Comparison of ENCODE assay signal across 10 cellular contexts in the genomic region with DNA sequence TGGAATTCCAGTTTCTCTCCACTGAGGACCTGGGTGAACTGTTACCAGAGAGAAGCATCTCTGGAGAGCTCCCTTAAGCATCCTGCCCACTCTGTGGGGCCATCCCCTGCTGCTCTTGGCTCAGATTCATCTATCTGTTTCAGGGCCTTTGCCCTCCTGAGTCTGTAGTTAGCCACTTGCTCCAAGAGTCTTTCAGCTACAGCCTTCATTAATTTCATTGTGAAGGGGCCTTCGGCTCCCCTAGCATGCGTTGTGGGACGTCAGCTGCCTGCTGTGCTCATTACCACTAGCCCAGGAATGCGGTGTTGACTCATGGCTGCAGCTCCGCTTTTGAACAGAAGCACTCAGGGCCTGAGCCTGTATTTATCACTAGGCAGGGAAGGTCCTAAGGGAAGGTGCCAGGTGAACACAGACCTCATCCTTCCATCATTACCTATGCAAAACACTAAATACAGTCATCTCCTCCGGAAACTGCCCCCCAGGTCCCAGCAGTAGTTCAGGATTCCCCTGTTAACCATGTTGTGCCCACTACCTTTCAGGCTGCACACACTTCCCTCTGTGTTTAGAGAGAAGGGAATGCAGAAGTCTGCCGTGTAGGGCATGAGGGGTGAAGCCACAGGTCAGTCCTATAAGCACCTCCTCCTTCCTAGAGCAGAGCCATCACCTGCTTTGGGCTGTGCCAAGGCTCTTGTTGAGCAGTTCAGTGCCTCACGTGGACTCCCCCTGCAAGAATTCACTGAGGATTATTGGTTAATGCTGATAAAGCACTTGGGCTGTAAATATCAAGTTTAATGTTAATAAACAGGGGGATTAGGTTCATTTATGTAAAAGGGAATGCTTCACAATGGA.
A peak's percentile ranks its signal among the peaks of the same experiment; 100 is the strongest.
DNase-seq lines count a peak whose midpoint lies in the region; ATAC-seq and TF ChIP-seq lines count a peak whose summit lies in the region.
"Had no signal": no experiment of that assay in that cellular context is flagged by ENCODE, and none has a peak within 500 bp of the region (broad histone marks: within the 10 kb centered on the region; RNA-seq: fewer than 3 reads in every experiment).

No MANE protein-coding gene starts in this region.

- H3K27me3 ChIP-seq in ectodermal cell (ENCODE audit: control insufficient read depth, insufficient read depth, low read length, poor library complexity, severe bottlenecking) (no peaks in the 10 kb centered on the region), suprapubic skin (no peaks in the 10 kb centered on the region)
- no peaks in the 10 kb centered on the region for H3K27me3 ChIP-seq in naive thymus-derived CD4-positive, alpha-beta T cell (ENCODE audit: control insufficient read depth in 2 of 2, insufficient read depth in 2 of 2, low read length in 2 of 2)

- H3K9me3 ChIP-seq in ectodermal cell (ENCODE audit: control insufficient read depth, low read length) (no peaks in the 10 kb centered on the region), suprapubic skin (no peaks in the 10 kb centered on the region)
- H3K9me3 ChIP-seq in naive thymus-derived CD4-positive, alpha-beta T cell (ENCODE audit: control insufficient read depth in 2 of 3, low read length in 3 of 3), result no peaks in the 10 kb centered on the region

- CTCF ChIA-PET in naive thymus-derived CD4-positive, alpha-beta T cell (lab: Charles Lee), result no interaction called here

- peaks cover 0 to 2% (median 0%) of the 10 kb centered on the region in 7 donors for H3K4me1 Mint-ChIP-seq in naive thymus-derived CD4-positive, alpha-beta T cell
- H3K4me1 Mint-ChIP-seq in effector memory CD8-positive, alpha-beta T cell (ENCODE audit: low read depth in 2 of 2), result no peaks in the 10 kb centered on the region

- no peak overlapping the region for H3K4me3 ChIP-seq in ectodermal cell (ENCODE audit: insufficient read depth, low read depth, low read length)
- H3K4me3 ChIP-seq in naive thymus-derived CD4-positive, alpha-beta T cell (ENCODE audit: low read length), result no peak overlapping the region
- H3K4me3 ChIP-seq in suprapubic skin, result no peak overlapping the region

- POLR2A ChIA-PET in naive thymus-derived CD4-positive, alpha-beta T cell (lab: Charles Lee), result no interaction called here

- H3K36me3 Mint-ChIP-seq in naive thymus-derived CD4-positive, alpha-beta T cell, result no peaks in the 10 kb centered on the region
- no peaks in the 10 kb centered on the region for H3K36me3 Mint-ChIP-seq in effector memory CD8-positive, alpha-beta T cell (ENCODE audit: insufficient read depth)

- TF ChIP-seq POLR2A in suprapubic skin (IDR thresholded peaks at IDR 0.05), result no peak

- no peak overlapping the region for H3K27ac Mint-ChIP-seq in naive thymus-derived CD4-positive, alpha-beta T cell
- H3K27ac Mint-ChIP-seq in effector memory CD8-positive, alpha-beta T cell, result no peak overlapping the region
- H3K27ac Mint-ChIP-seq: activated CD4-positive, alpha-beta T cell treated with anti-CD3 and anti-CD28 coated beads for 36 hours had no signal

- intact Hi-C loops in naive thymus-derived CD4-positive, alpha-beta T cell (cut with micrococcal nuclease), result no loop called here

- H3K36me3 ChIP-seq in ectodermal cell (ENCODE audit: control insufficient read depth, insufficient read depth, low read length) (no peaks in the 10 kb centered on the region), suprapubic skin (no peaks in the 10 kb centered on the region)
- no peaks in the 10 kb centered on the region for H3K36me3 ChIP-seq in naive thymus-derived CD4-positive, alpha-beta T cell (ENCODE audit: control insufficient read depth in 2 of 3, insufficient read depth in 3 of 3, low read length in 3 of 3)

- 15 to 19% methylated on average over 8 of the region's 8 CpGs for WGBS in ectodermal cell, 2 experiments
- WGBS in suprapubic skin, result 76% methylated on average over 8 of the region's 8 CpGs

- peak; percentile 93 for DNase-seq in AG20443 (ENCODE audit: low spot score)
- DNase-seq in NCI-H226, result peak; percentile 93
- DNase-seq in mucosa of gallbladder (ENCODE audit: low spot score), result peak; percentile 28
- DNase-seq in GOT3 (lab: John Stamatoyannopoulos, UW), result no peak
- no peak for DNase-seq in naive thymus-derived CD4-positive, alpha-beta T cell
- DNase-seq in suprapubic skin (ENCODE audit: low spot score in 2 of 2), result no peak
- no peak for DNase-seq in effector memory CD8-positive, alpha-beta T cell
- DNase-seq: activated CD4-positive, alpha-beta T cell treated with anti-CD3 and anti-CD28 coated beads for 36 hours; DMS 273 treated with DMSO at 0.1 percent for 48 hours had no signal

- no peak overlapping the region for H3K4me3 Mint-ChIP-seq in naive thymus-derived CD4-positive, alpha-beta T cell
- H3K4me3 Mint-ChIP-seq in effector memory CD8-positive, alpha-beta T cell, result no peak overlapping the region
- H3K4me3 Mint-ChIP-seq: activated CD4-positive, alpha-beta T cell treated with anti-CD3 and anti-CD28 coated beads for 36 hours had no signal

- no peak for TF ChIP-seq CTCF in suprapubic skin (IDR thresholded peaks at IDR 0.05)

- no peak for TF ChIP-seq EP300 in suprapubic skin (IDR thresholded peaks at IDR 0.05)

- no peak for ATAC-seq in naive thymus-derived CD4-positive, alpha-beta T cell
- no peak for ATAC-seq in effector memory CD8-positive, alpha-beta T cell (replicated peaks)

- H3K9me3 Mint-ChIP-seq in naive thymus-derived CD4-positive, alpha-beta T cell, result no peaks in the 10 kb centered on the region
- no peaks in the 10 kb centered on the region for H3K9me3 Mint-ChIP-seq in effector memory CD8-positive, alpha-beta T cell

- H3K4me1 ChIP-seq in ectodermal cell (ENCODE audit: control insufficient read depth, insufficient read depth, low read length) (peaks cover 18% of the 10 kb centered on the region), suprapubic skin (no peaks in the 10 kb centered on the region)
- H3K4me1 ChIP-seq in naive thymus-derived CD4-positive, alpha-beta T cell (ENCODE audit: control insufficient read depth in 2 of 2, insufficient read depth in 2 of 2, low read length in 2 of 2), result no peaks in the 10 kb centered on the region

- H3K27ac ChIP-seq in ectodermal cell (ENCODE audit: insufficient read depth, low read depth, low read length, poor library complexity, severe bottlenecking), result peak overlapping the region; percentile 63
- no peak overlapping the region for H3K27ac ChIP-seq in naive thymus-derived CD4-positive, alpha-beta T cell (ENCODE audit: low read depth, low read length)
- no peak overlapping the region for H3K27ac ChIP-seq in suprapubic skin

- peaks cover 0 to 25% (median 3%) of the 10 kb centered on the region in 5 donors for H3K27me3 Mint-ChIP-seq in naive thymus-derived CD4-positive, alpha-beta T cell
- peaks cover 9 to 66% of the 10 kb centered on the region in 2 donors for H3K27me3 Mint-ChIP-seq in effector memory CD8-positive, alpha-beta T cell

Comparison
In these comparisons a context has a peak if more than half of its experiments do, and no peak if none do; other contexts are left out.
1. DNase-seq: peak in AG20443 (single experiment), NCI-H226 (single experiment) and mucosa of gallbladder (single experiment); none in GOT3 (single experiment), naive thymus-derived CD4-positive, alpha-beta T cell (0 of 9), suprapubic skin (0 of 2) and effector memory CD8-positive, alpha-beta T cell (0 of 3).